Comparison of ENCODE assay signal across 15 cellular contexts in the genomic region with DNA sequence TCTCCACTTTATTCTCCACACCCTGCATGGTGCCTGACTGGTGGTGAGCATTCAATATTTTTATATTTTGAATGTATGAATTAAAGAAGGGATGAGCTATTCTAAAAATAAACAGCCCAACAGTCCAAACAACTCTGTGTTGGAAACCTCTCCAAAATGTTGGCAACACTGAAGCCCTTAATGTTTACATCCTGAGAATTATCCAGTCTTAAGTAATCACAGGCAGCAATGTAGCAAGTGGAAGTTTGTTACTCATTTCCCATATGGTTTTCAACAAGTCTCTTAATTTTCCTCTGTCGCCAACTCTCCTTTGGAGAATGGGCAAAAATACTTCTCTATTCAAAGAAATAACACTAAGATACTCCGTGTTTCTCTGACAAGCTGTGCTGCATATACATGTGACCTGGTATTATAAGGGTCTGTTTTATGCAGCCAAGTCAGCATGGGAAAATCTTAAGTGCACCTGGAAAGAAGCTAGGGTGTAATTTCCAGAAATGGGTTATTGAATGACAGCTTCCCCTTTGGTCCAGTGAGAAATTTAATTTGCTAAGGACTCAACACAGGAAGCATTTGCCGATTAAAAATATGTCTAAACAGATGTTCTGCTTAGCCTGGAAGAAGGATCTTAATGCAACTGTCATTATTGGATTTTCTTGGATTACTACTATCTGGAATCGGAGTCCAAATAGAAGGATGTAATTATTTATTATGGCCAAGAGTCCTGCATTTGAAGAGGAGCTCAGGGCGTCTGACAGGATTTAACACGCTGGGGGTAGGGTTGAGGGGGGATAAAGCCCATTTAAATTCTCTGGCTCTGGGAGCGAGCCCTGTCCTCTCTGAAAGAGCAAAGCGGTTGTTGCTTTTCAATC.
"Had no signal": no experiment of that assay in that cellular context is flagged by ENCODE, and none has a peak within 500 bp of the region (broad histone marks: within the 10 kb centered on the region; RNA-seq: fewer than 3 reads in every experiment).

No MANE protein-coding gene starts in this region.

- H3K4me3 ChIP-seq: mucosa of descending colon, skin epidermis, tibial nerve, vagina had no signal

- H3K27ac ChIP-seq: skin epidermis, tibial nerve, vagina, VCaP had no signal

- DNase-seq: activated CD4-positive, alpha-beta T cell treated with anti-CD3 and anti-CD28 coated beads for 48 hours; activated CD8-positive, alpha-beta memory T cell treated with anti-CD3 and anti-CD28 coated beads for 24 hours; activated naive CD4-positive, alpha-beta T cell treated with Interleukin-2 at 50 U/mL for 16 hours; activated naive CD8-positive, alpha-beta T cell treated with anti-CD3 and anti-CD28 coated beads, Interleukin-2, amount 50 U/mL, for 24 hours; effector memory CD4-positive, alpha-beta T cell; left colon; mammary epithelial cell; mucosa of descending colon; naive thymus-derived CD8-positive, alpha-beta T cell; T-cell had no signal

- H3K36me3 ChIP-seq: tibial nerve, vagina had no signal

- H3K4me1 ChIP-seq: vagina had no signal

- H3K9me3 ChIP-seq: mucosa of descending colon, tibial nerve, vagina had no signal

- H3K27me3 ChIP-seq: tibial nerve, vagina had no signal

- ATAC-seq: activated naive CD8-positive, alpha-beta T cell treated with anti-CD3 and anti-CD28 coated beads, Interleukin-2, amount 50 U/mL, for 24 hours; left colon; mucosa of descending colon; naive thymus-derived CD8-positive, alpha-beta T cell; stimulated activated effector memory CD8-positive, alpha-beta T cell treated with anti-CD3 and anti-CD28 coated beads, Interleukin-12 subunit alpha, Interleukin-12 subunit beta, amount 100 ng/mL, for 72 hours; T-cell had no signal
